14 cellular contexts compared by ENCODE assay signal in genomic region chr2:173086518-173087213, GRCh38. TPM values are rescaled to one million over a fixed set of nuclear protein-coding genes. Genes with fewer than 3 reads are reported as not detected.
A peak's percentile ranks its signal among the peaks of the same experiment; 100 is the strongest.
DNase-seq lines count a peak whose midpoint lies in the region; ATAC-seq and TF ChIP-seq lines count a peak whose summit lies in the region.
"Had no signal": no experiment of that assay in that cellular context is flagged by ENCODE, and none has a peak within 500 bp of the region (broad histone marks: within the 10 kb centered on the region; RNA-seq: fewer than 3 reads in every experiment).

No MANE protein-coding gene starts in this region.

- no peaks in the 10 kb centered on the region for H3K36me3 ChIP-seq in ascending aorta
- no peaks in the 10 kb centered on the region for H3K36me3 ChIP-seq in right atrium auricular region
- no peaks in the 10 kb centered on the region for H3K36me3 ChIP-seq in gastrocnemius medialis

- H3K27me3 ChIP-seq in ascending aorta (no peaks in the 10 kb centered on the region), right atrium auricular region (no peaks in the 10 kb centered on the region), gastrocnemius medialis (no peaks in the 10 kb centered on the region)
- H3K27me3 ChIP-seq: hepatocyte had no signal

- ATAC-seq in gastrocnemius medialis: peak; percentile 30 to 66
- no peak for ATAC-seq in HG03354 (IDR thresholded peaks at IDR 0.05; ENCODE audit: poor library complexity, severe bottlenecking, unreplicated experiment)
- ATAC-seq: activated naive CD8-positive, alpha-beta T cell treated with anti-CD3 and anti-CD28 coated beads, Interleukin-2, amount 50 U/mL, for 24 hours had no signal

- no peak for TF ChIP-seq CTCF in ascending aorta (IDR thresholded peaks at IDR 0.05)
- no peak for TF ChIP-seq CTCF in right atrium auricular region (IDR thresholded peaks at IDR 0.05)
- no peak for TF ChIP-seq CTCF in gastrocnemius medialis (IDR thresholded peaks at IDR 0.05 in 4 of 5, conservative IDR thresholded peaks at IDR 0.05 in 1 of 5)

- H3K4me1 ChIP-seq in ascending aorta (peaks cover 0 to 22% of the 10 kb centered on the region in 2 donors), right atrium auricular region (peaks cover 0 to 67% of the 10 kb centered on the region in 2 donors), gastrocnemius medialis (peaks cover 73 to 85% of the 10 kb centered on the region in 2 donors)

- DNase-seq in AG20443 (ENCODE audit: low spot score) (peak; percentile 24), ascending aorta (ENCODE audit: low spot score in 2 of 2) (no peak), right atrium auricular region (ENCODE audit: low spot score) (no peak), gastrocnemius medialis (peak in 1 of 2 donors; percentile 68), T-helper 9 cell (no peak)
- no peak for DNase-seq in stimulated activated CD4-positive, alpha-beta T cell treated with anti-CD3 and anti-CD28 coated beads, Interleukin-12 subunit alpha, Interleukin-12 subunit beta, amount 100 ng/mL, for 4 hours
- DNase-seq in stimulated activated CD4-positive, alpha-beta T cell treated with anti-CD3 and anti-CD28 coated beads, Interleukin-15, amount 100 ng/mL, for 24 hours: no peak
- DNase-seq: activated CD8-positive, alpha-beta memory T cell treated with anti-CD3 and anti-CD28 coated beads, Interleukin-2, amount 50 U/mL, for 48 hours; activated naive CD8-positive, alpha-beta T cell treated with anti-CD3 and anti-CD28 coated beads, Interleukin-2, amount 50 U/mL, for 24 hours; dorsolateral prefrontal cortex; NCI-H146; NCI-H774 had no signal

- H3K4me3 ChIP-seq in ascending aorta: no peak overlapping the region
- no peak overlapping the region for H3K4me3 ChIP-seq in right atrium auricular region
- peak overlapping the region in 3 of 4 donors; percentile 4 to 12 (median 11) for H3K4me3 ChIP-seq in gastrocnemius medialis
- H3K4me3 ChIP-seq: dorsolateral prefrontal cortex, hepatocyte had no signal

- H3K27ac ChIP-seq in ascending aorta (peak overlapping the region; percentile 31 to 65), right atrium auricular region (peak overlapping the region; percentile 54 to 67), gastrocnemius medialis (peak overlapping the region; percentile 88 to 98 (median 92))
- H3K27ac ChIP-seq: hepatocyte had no signal

- no peak for TF ChIP-seq POLR2A in gastrocnemius medialis (IDR thresholded peaks at IDR 0.05)

- intact Hi-C loops in ascending aorta (cut with DNase I) (loop anchor here (5.0 kb wide), 1 partner anchor 71 kb away; no protein-coding TSS in a partner anchor), gastrocnemius medialis (cut with DNase I; ENCODE audit: low total_unique reads) (no loop called here)

- in situ Hi-C loops in gastrocnemius medialis (cut with MboI; ENCODE audit: low sequenced_read_pairs in 4 of 4): loop anchor here in 1 of 4 donors (5.0 kb wide), 1 partner anchor 54 kb away; no protein-coding TSS in a partner anchor

- H3K9me3 ChIP-seq in ascending aorta: no peaks in the 10 kb centered on the region
- no peaks in the 10 kb centered on the region for H3K9me3 ChIP-seq in right atrium auricular region
- H3K9me3 ChIP-seq in gastrocnemius medialis: no peaks in the 10 kb centered on the region

RNA-seq across cellular contexts. Expression of gene MAP3K20, which starts 11.0 kb away (rescaled TPM):
- total RNA-seq in ascending aorta (21.3 TPM), right atrium auricular region (100 to 1,000 TPM; 141 to 223 TPM), gastrocnemius medialis (100 to 1,000 TPM; 225 to 517 (median 280) TPM)

Comparison
In these comparisons a context has a peak if more than half of its experiments do, and no peak if none do; other contexts are left out.
1. H3K4me3 ChIP-seq: peak in gastrocnemius medialis (3 of 4); none in ascending aorta (0 of 2) and right atrium auricular region (0 of 2).
2. Peak in every context shown above with its lines, with median percentiles within 50 percentile points of each other: H3K27ac ChIP-seq.